ENCODE assay signal across 8 cellular contexts in the genomic region with DNA sequence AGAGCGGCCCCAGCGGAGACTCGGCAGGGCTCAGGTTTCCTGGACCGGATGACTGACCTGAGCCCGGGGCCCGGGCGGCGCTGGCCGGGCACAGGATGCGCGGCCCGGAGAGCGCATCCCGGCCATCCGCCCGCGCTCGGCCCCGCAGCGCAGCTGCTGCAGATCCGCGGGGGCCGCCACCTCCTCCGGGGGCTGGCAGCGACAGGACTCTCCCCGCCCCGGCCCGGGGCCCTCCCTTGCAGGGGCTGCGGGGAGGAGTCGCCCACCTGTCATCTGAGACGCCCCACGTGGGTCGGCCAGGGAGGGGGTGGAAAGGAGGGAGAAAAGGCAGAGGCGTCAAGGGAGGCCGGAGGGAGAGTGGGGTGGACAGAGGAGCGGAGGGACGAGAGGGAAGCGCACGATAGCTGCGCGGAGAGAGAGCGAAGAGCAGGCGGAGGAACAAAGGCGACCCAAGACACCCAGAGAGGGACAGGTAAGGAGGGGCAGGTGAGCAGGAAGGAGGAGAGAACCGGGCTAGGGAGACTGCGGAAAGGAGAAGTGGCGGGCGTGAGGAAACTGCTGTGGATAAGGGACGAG. TPM values are rescaled to one million over a fixed set of nuclear protein-coding genes. Genes with fewer than 3 reads are reported as not detected.
A peak's percentile ranks its signal among the peaks of the same experiment; 100 is the strongest.
DNase-seq lines count a peak whose midpoint lies in the region; ATAC-seq and TF ChIP-seq lines count a peak whose summit lies in the region.

No MANE protein-coding gene starts in this region.

- peak overlapping the region; percentile 99 for H3K4me3 Mint-ChIP-seq in natural killer cell treated with Interleukin-12 subunit alpha and Interleukin-12 subunit beta and Interleukin-15 and Interleukin-18, amount 100 ng/mL, for 72 hours

- H3K9me3 Mint-ChIP-seq in natural killer cell treated with Interleukin-12 subunit alpha and Interleukin-12 subunit beta and Interleukin-15 and Interleukin-18, amount 100 ng/mL, for 72 hours: no peaks in the 10 kb centered on the region

- peaks cover 19 to 57% (median 35%) of the 10 kb centered on the region in 4 donors for H3K4me1 ChIP-seq in stomach

- peak overlapping the region; percentile 59 to 98 (median 84) for H3K4me3 ChIP-seq in stomach

- H3K27ac Mint-ChIP-seq in natural killer cell treated with Interleukin-12 subunit alpha and Interleukin-12 subunit beta and Interleukin-15 and Interleukin-18, amount 100 ng/mL, for 72 hours: peak overlapping the region; percentile 94 to 99

- H3K27me3 Mint-ChIP-seq in natural killer cell treated with Interleukin-12 subunit alpha and Interleukin-12 subunit beta and Interleukin-15 and Interleukin-18, amount 100 ng/mL, for 72 hours: no peaks in the 10 kb centered on the region

- TF ChIP-seq POLR2A in stomach (IDR thresholded peaks at IDR 0.05): no peak

- intact Hi-C loops in stomach (cut with DNase I; ENCODE audit: low total_unique reads): no loop called here

- peaks cover 66 to 85% of the 10 kb centered on the region in 2 donors for H3K4me1 Mint-ChIP-seq in natural killer cell treated with Interleukin-12 subunit alpha and Interleukin-12 subunit beta and Interleukin-15 and Interleukin-18, amount 100 ng/mL, for 72 hours (ENCODE audit: low read depth in 2 of 2)

- no peaks in the 10 kb centered on the region for H3K9me3 ChIP-seq in stomach

- H3K36me3 ChIP-seq in stomach: peaks cover 5 to 17% (median 12%) of the 10 kb centered on the region in 4 donors

- no peak for TF ChIP-seq EP300 in stomach (IDR thresholded peaks at IDR 0.05)

- peak overlapping the region; percentile 99 to 100 (median 100) for H3K27ac ChIP-seq in stomach

- no peaks in the 10 kb centered on the region for H3K27me3 ChIP-seq in stomach

- peak; percentile 87 for DNase-seq in COR-L47 (lab: John Stamatoyannopoulos, UW)
- DNase-seq in NOMO-1 (lab: John Stamatoyannopoulos, UW; ENCODE audit: unreplicated experiment in 2 of 2): peak; percentile 39 to 48
- peak; percentile 13 to 51 for DNase-seq in activated T-helper 1 cell treated with anti-CD3 and anti-CD28 coated beads, Interleukin-2, amount 50 U/mL, for 16 hours (ENCODE audit: low read depth in 1 of 2, low spot score in 1 of 2)
- peak; percentile 63 for DNase-seq in fibroblast of peridontal ligament (ENCODE audit: extremely low read depth)
- peak; percentile 84 for DNase-seq in natural killer cell treated with Interleukin-12 subunit alpha and Interleukin-12 subunit beta and Interleukin-15 and Interleukin-18, amount 100 ng/mL, for 72 hours (ENCODE audit: low spot score)
- peak; percentile 69 for DNase-seq in stomach

- peak; percentile 46 for ATAC-seq in GM19372 (IDR thresholded peaks at IDR 0.05; ENCODE audit: low read depth, unreplicated experiment)
- ATAC-seq in HG03521 (IDR thresholded peaks at IDR 0.05; ENCODE audit: unreplicated experiment): peak; percentile 42
- ATAC-seq in natural killer cell treated with Interleukin-12 subunit alpha and Interleukin-12 subunit beta and Interleukin-15 and Interleukin-18, amount 100 ng/mL, for 72 hours: peak; percentile 70 to 75

- TF ChIP-seq CTCF in stomach (IDR thresholded peaks at IDR 0.05): peak in 2 of 7 experiments; percentile 11 to 13

- WGBS in stomach, 5 donors: 0 to 1% (median 0%) methylated on average over 25 to 49 of the region's 49 CpGs

- H3K36me3 Mint-ChIP-seq in natural killer cell treated with Interleukin-12 subunit alpha and Interleukin-12 subunit beta and Interleukin-15 and Interleukin-18, amount 100 ng/mL, for 72 hours: peaks cover 21% of the 10 kb centered on the region

RNA-seq across cellular contexts. Expression of gene PRKAR1A, which starts 0.5 kb away (rescaled TPM):
- total RNA-seq in natural killer cell treated with Interleukin-12 subunit alpha and Interleukin-12 subunit beta and Interleukin-15 and Interleukin-18, amount 100 ng/mL, for 72 hours: 100 to 1,000 TPM; 154 to 230 TPM
- total RNA-seq in stomach: 100 to 1,000 TPM in 3 of 5 donors, 10 to 100 TPM in 2; 22.6 to 323 (median 154) TPM
- 10 to 100 TPM; 38.9 to 89.5 (median 71.2) TPM for polyA plus RNA-seq in stomach

RNA-seq across cellular contexts. Expression of gene WIPI1, which starts 54.5 kb away (rescaled TPM):
- total RNA-seq in natural killer cell treated with Interleukin-12 subunit alpha and Interleukin-12 subunit beta and Interleukin-15 and Interleukin-18, amount 100 ng/mL, for 72 hours: 10 to 100 TPM; 26.5 to 39.1 TPM
- total RNA-seq in stomach: 10 to 100 TPM in 4 of 5 donors, 1 to 10 TPM in 1; 8.2 to 99.1 (median 76.3) TPM
- polyA plus RNA-seq in stomach: 10 to 100 TPM; 20.3 to 49.7 (median 35.3) TPM

Comparison
In these comparisons a context has a peak if more than half of its experiments do, and no peak if none do; other contexts are left out.
1. Peak in every context shown above with its lines: DNase-seq, ATAC-seq, H3K4me3 ChIP-seq and H3K27ac ChIP-seq.
2. DNase-seq: peak in every context shown above with its lines; median percentile 87 in COR-L47; 84 in natural killer cell treated with Interleukin-12 subunit alpha and Interleukin-12 subunit beta and Interleukin-15 and Interleukin-18, amount 100 ng/mL, for 72 hours; 69 in stomach; 63 in fibroblast of peridontal ligament; 44 in NOMO-1; 32 in activated T-helper 1 cell treated with anti-CD3 and anti-CD28 coated beads, Interleukin-2, amount 50 U/mL, for 16 hours.